Comparison of ENCODE assay signal across 27 cellular contexts in genomic region chr6:127513425-127513824, GRCh38. TPM values are rescaled to one million over a fixed set of nuclear protein-coding genes. Genes with fewer than 3 reads are reported as not detected.
"Had no signal": no experiment of that assay in that cellular context is flagged by ENCODE, and none has a peak within 500 bp of the region (broad histone marks: within the 10 kb centered on the region; RNA-seq: fewer than 3 reads in every experiment).

No MANE protein-coding gene starts in this region.

- H3K9me3 ChIP-seq: heart left ventricle, left lung, mucosa of descending colon, ovary, psoas muscle, spleen, testis, tibial artery had no signal

- H3K36me3 Mint-ChIP-seq: mesothelial cell of epicardium; naive B cell; natural killer cell treated with Interleukin-12 subunit alpha and Interleukin-12 subunit beta and Interleukin-15 and Interleukin-18, amount 100 ng/mL, for 72 hours; type B pancreatic cell had no signal

- H3K4me3 Mint-ChIP-seq: mesothelial cell of epicardium; natural killer cell treated with Interleukin-12 subunit alpha and Interleukin-12 subunit beta and Interleukin-15 and Interleukin-18, amount 100 ng/mL, for 72 hours; stimulated activated memory B cell treated with anti-CD40 and anti-IgM and Interleukin-4, amounts not matched to agents 10 μg/mL and 1 μg/mL and 100 μg/mL, for 72 hours had no signal

- DNase-seq: cortex of kidney; effector CD4-positive, alpha-beta T cell; heart left ventricle; kidney; left lung; mesenchymal stem cell; mucosa of descending colon; naive B cell; occipital lobe; ovary; posterior cingulate gyrus; psoas muscle; right cardiac atrium; spleen; stimulated activated CD4-positive, alpha-beta T cell treated with anti-CD3 and anti-CD28 coated beads, Interleukin-4, amount 100 ng/mL, for 4 hours; stimulated activated naive CD8-positive, alpha-beta T cell treated with anti-CD3 and anti-CD28 coated beads, Interleukin-15, Interleukin-2, amounts not matched to agents 100 U/mL and 50 U/mL, for 24 hours; substantia nigra; testis; tibial artery had no signal

- H3K27ac ChIP-seq: heart left ventricle, hepatocyte, left lung, ovary, psoas muscle, skin epidermis, spleen, testis, tibial artery had no signal

- H3K27me3 ChIP-seq: ovary, testis had no signal

- H3K4me3 ChIP-seq: hepatocyte, left lung, mucosa of descending colon, ovary, psoas muscle, skin epidermis, testis had no signal

- H3K36me3 ChIP-seq: left lung, ovary, spleen, tibial artery had no signal

- H3K9me3 Mint-ChIP-seq: natural killer cell treated with Interleukin-12 subunit alpha and Interleukin-12 subunit beta and Interleukin-15 and Interleukin-18, amount 100 ng/mL, for 72 hours; type B pancreatic cell had no signal

- H2AFZ ChIP-seq: hepatocyte had no signal

- H3K27ac Mint-ChIP-seq: mesothelial cell of epicardium; natural killer cell treated with Interleukin-12 subunit alpha and Interleukin-12 subunit beta and Interleukin-15 and Interleukin-18, amount 100 ng/mL, for 72 hours; stimulated activated memory B cell treated with anti-CD40 and anti-IgM and Interleukin-4, amounts not matched to agents 10 μg/mL and 1 μg/mL and 100 μg/mL, for 72 hours; type B pancreatic cell had no signal

- ATAC-seq: heart left ventricle; left lung; mucosa of descending colon; natural killer cell treated with Interleukin-12 subunit alpha and Interleukin-12 subunit beta and Interleukin-15 and Interleukin-18, amount 100 ng/mL, for 72 hours; psoas muscle; right cardiac atrium; stimulated activated memory B cell treated with anti-CD40 and anti-IgM and Interleukin-4, amounts not matched to agents 10 μg/mL and 1 μg/mL and 100 μg/mL, for 72 hours; stimulated activated naive CD8-positive, alpha-beta T cell treated with anti-CD3 and anti-CD28 coated beads, Interleukin-15, Interleukin-2, amounts not matched to agents 100 U/mL and 50 U/mL, for 24 hours had no signal

RNA-seq across cellular contexts. Expression of gene KIAA0408, which starts 54.2 kb away (rescaled TPM):
- total RNA-seq: dermis microvascular lymphatic vessel endothelial cell, lung microvascular endothelial cell had no signal
